8 cellular contexts compared by ENCODE assay signal in the genomic region with DNA sequence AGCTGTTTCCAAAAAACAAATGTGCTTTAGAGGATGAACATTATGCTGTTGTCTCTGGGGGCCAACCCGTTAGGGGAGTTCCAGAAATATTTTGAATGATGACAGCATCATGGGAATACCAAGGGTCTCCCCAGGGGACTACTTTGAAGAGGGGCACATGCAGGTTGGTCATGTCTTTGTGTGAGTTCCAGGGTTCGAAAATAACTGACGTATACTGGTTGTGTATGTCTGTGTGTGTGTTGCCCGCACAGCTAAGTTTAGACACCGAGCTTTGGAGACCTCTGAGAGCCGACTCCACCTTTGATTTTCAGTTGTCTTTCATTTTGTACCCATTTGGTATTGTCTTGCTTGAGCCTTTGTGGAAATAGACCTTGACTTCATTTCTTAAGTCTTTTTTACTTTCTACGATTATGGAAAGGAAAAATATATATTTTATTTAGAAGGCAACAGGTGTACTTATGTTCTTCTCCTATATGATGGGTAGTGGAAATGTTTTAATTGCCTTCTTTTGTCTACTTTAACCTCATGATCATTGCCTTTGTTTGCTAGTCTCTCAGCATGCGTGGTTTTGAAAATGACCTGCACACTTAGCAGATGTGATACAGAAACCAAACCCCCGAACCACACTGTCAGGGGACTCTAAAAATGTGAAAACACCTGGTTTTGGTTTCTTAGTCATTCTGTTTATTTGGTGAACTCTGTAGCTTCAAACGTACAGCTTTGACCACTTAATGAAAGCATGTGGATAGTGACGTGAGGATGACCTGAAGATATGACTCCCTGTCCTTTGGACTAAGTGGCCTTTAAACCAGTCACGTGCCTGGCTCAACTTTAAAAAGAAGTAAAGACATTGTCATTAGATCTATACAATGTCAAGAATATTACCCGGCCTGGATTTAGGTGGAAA. TPM values are rescaled to one million over a fixed set of nuclear protein-coding genes. Genes with fewer than 3 reads are reported as not detected.
DNase-seq lines count a peak whose midpoint lies in the region; ATAC-seq and TF ChIP-seq lines count a peak whose summit lies in the region.

No MANE protein-coding gene starts in this region.

- ATAC-seq in GM19467 (IDR thresholded peaks at IDR 0.05; ENCODE audit: unreplicated experiment) (peak; percentile 86), HG03432 (IDR thresholded peaks at IDR 0.05; ENCODE audit: unreplicated experiment) (peak; percentile 88), aorta (ENCODE audit: low FRiP score) (no peak)

- H3K9me3 ChIP-seq in aorta (ENCODE audit: control insufficient read depth, low read length), result no peaks in the 10 kb centered on the region

- H3K36me3 ChIP-seq in aorta (ENCODE audit: control insufficient read depth in 1 of 2, insufficient read depth in 2 of 2, low read length in 1 of 2), result no peaks in the 10 kb centered on the region

- TF ChIP-seq CTCF in GM10248 (IDR thresholded peaks at IDR 0.05; ENCODE audit: control extremely low read depth, extremely low read depth, low read depth, missing control alignments) (no peak), glutamatergic neuron (IDR thresholded peaks at IDR 0.05; ENCODE audit: partially characterized antibody, unreplicated experiment) (no peak)

- DNase-seq in GM10248 (ENCODE audit: extremely low spot score) (peak; percentile 77), brain pericyte (ENCODE audit: low read depth, low spot score) (peak; percentile 54), NCI-H128 (lab: John Stamatoyannopoulos, UW; ENCODE audit: unreplicated experiment) (no peak), T-helper 9 cell (no peak), glutamatergic neuron (no peak), aorta (no peak)

- no peaks in the 10 kb centered on the region for H3K27me3 ChIP-seq in aorta (ENCODE audit: control insufficient read depth in 1 of 2, insufficient read depth in 2 of 2, low read length in 1 of 2)

- peaks cover 3 to 10% of the 10 kb centered on the region in 2 donors for H3K4me1 ChIP-seq in aorta (ENCODE audit: control insufficient read depth in 1 of 2, insufficient read depth in 2 of 2, low read length in 2 of 2)

- WGBS in aorta, 2 donors, result 78 to 79% methylated on average over 13 of the region's 13 CpGs

- no peak overlapping the region for H3K4me3 Mint-ChIP-seq in glutamatergic neuron (ENCODE audit: unreplicated experiment)

- H3K36me3 Mint-ChIP-seq in glutamatergic neuron (ENCODE audit: unreplicated experiment), result peaks cover 5% of the 10 kb centered on the region

- intact Hi-C loops in aorta (cut with DNase I), result no loop called here

- POLR2A ChIA-PET in GM10248 (lab: Yijun Ruan, JAX), result interaction anchor here (1.2 to 1.5 kb wide), 3 partner anchors 14 to 25 kb away, joined by 3 to 7 read pairs (median 4); no protein-coding TSS in a partner anchor

- CTCF ChIA-PET in GM10248 (lab: Yijun Ruan, JAX), result interaction anchor here (1.0 to 7.5 kb wide), 5 partner anchors 10 to 462 kb away, joined by 3 to 138 read pairs (median 3); no protein-coding TSS in a partner anchor

- H3K4me1 Mint-ChIP-seq in glutamatergic neuron (ENCODE audit: low read depth, unreplicated experiment), result peaks cover 28% of the 10 kb centered on the region

- H3K27ac Mint-ChIP-seq in glutamatergic neuron (ENCODE audit: unreplicated experiment), result no peak overlapping the region

- H3K27ac ChIP-seq in aorta (ENCODE audit: low read depth in 1 of 2, low read length in 2 of 2), result no peak overlapping the region

- no peak overlapping the region for H3K4me3 ChIP-seq in aorta (ENCODE audit: low read length in 2 of 2)

- peaks cover 4% of the 10 kb centered on the region for H3K27me3 Mint-ChIP-seq in glutamatergic neuron (ENCODE audit: unreplicated experiment)

- peaks cover 6% of the 10 kb centered on the region for H3K9me3 Mint-ChIP-seq in glutamatergic neuron (ENCODE audit: unreplicated experiment)

RNA-seq across cellular contexts. Expression of gene GALNT2, which starts 56.5 kb away (rescaled TPM):
- total RNA-seq in glutamatergic neuron (ENCODE audit: unreplicated experiment) (35.2 TPM), aorta (100 to 1,000 TPM; 109 to 116 TPM)
- 100 to 1,000 TPM in 1 of 2 donors, 10 to 100 TPM in 1; 29.1 to 101 TPM for polyA plus RNA-seq in aorta

Comparison
In these comparisons a context has a peak if more than half of its experiments do, and no peak if none do; other contexts are left out.
1. DNase-seq: peak in GM10248 (single experiment) and brain pericyte (single experiment); none in NCI-H128 (single experiment), T-helper 9 cell (single experiment), glutamatergic neuron (single experiment) and aorta (0 of 2).